ENCODE assay signal across 18 cellular contexts in the genomic region with DNA sequence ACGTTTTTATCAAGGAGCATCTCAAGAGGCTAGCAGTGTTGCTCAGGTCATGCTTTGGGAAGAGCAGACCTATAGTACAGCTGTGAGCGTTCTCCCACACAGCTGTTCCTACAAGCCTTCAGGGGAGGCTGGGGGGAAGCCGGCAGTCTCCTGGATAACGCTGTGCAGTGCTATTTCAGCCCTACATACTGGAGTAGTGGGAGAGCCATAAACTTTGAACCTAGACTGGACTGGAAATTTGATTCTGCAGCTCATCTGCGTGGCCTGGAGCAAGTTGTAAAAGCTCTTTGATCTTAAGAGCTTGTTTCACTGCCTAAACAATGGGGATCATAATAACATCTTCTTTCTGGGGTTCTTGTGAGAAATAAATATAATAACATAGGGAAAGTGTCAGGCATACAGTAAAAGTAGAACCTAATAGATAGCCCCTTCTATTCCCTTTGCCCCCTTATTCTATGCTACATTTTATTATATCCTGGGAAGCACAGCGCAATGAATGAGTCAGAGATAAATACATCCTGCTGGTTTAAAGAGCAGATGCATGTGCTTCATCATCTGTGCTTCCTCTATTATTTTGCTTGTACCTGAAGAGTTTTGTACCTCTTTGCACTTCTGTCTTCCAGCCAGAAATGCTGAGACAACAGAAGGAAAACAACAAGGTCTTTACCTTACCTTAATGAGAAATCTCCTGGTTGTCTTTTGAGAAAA. TPM values are rescaled to one million over a fixed set of nuclear protein-coding genes. Genes with fewer than 3 reads are reported as not detected.
DNase-seq lines count a peak whose midpoint lies in the region; ATAC-seq and TF ChIP-seq lines count a peak whose summit lies in the region.
"Had no signal": no experiment of that assay in that cellular context is flagged by ENCODE, and none has a peak within 500 bp of the region (broad histone marks: within the 10 kb centered on the region; RNA-seq: fewer than 3 reads in every experiment).

No MANE protein-coding gene starts in this region.

- DNase-seq in COLO668 (lab: John Stamatoyannopoulos, UW; ENCODE audit: unreplicated experiment) (peak; percentile 32), ELR (ENCODE audit: low read depth) (peak; percentile 52), RWPE1 (ENCODE audit: low spot score) (peak; percentile 8), H4 (ENCODE audit: low spot score) (no peak), Right ventricle myocardium inferior (ENCODE audit: missing footprints) (no peak)
- no peak for DNase-seq in activated CD8-positive, alpha-beta memory T cell treated with anti-CD3 and anti-CD28 coated beads for 24 hours
- no peak for DNase-seq in activated T-cell treated with anti-CD3 and anti-CD28 coated beads, Interleukin-2, amount 50 U/mL, for 4 hours
- DNase-seq: ACHN, Calu3, DMS79, KBM-7, NCI-H1436 treated with DMSO at 0.1 percent for 48 hours, NCI-H2081, NCI-H524 treated with DMSO at 0.1 percent for 48 hours, Peyer's patch had no signal

- no peaks in the 10 kb centered on the region for H3K4me1 Mint-ChIP-seq in activated T-cell treated with anti-CD3 and anti-CD28 coated beads, Interleukin-2, amount 50 U/mL, for 4 hours (ENCODE audit: low read depth)

- no peak for TF ChIP-seq CTCF in RWPE1 (conservative IDR thresholded peaks at IDR 0.05; ENCODE audit: low read depth)

- no peaks in the 10 kb centered on the region for H3K9me3 ChIP-seq in mesodermal cell (ENCODE audit: control insufficient read depth, low read length)
- H3K9me3 ChIP-seq: Peyer's patch, SJCRH30 had no signal

- no peak for ATAC-seq in Right ventricle myocardium inferior
- ATAC-seq in activated T-cell treated with anti-CD3 and anti-CD28 coated beads, Interleukin-2, amount 50 U/mL, for 4 hours: no peak

- no peaks in the 10 kb centered on the region for H3K36me3 ChIP-seq in mesodermal cell (ENCODE audit: control insufficient read depth, insufficient read depth, low read length)
- H3K36me3 ChIP-seq: Peyer's patch, SJCRH30 had no signal

- H3K27me3 Mint-ChIP-seq in activated T-cell treated with anti-CD3 and anti-CD28 coated beads, Interleukin-2, amount 50 U/mL, for 4 hours (ENCODE audit: low read depth): peaks cover 7% of the 10 kb centered on the region

- POLR2A ChIA-PET in RWPE1 (lab: Yijun Ruan, JAX; ENCODE audit: low non-redundant PET): no interaction called here

- intact Hi-C loops in Right ventricle myocardium inferior (cut with DNase I): no loop called here

- WGBS in mesodermal cell (ENCODE audit: insufficient coverage in 2 of 2), 2 experiments: 84 to 96% methylated on average over 3 to 5 of the region's 6 CpGs

- no peaks in the 10 kb centered on the region for H3K4me1 ChIP-seq in mesodermal cell (ENCODE audit: control insufficient read depth, insufficient read depth, low read length, poor library complexity, severe bottlenecking)
- H3K4me1 ChIP-seq: Peyer's patch, SJCRH30 had no signal

- no peaks in the 10 kb centered on the region for H3K36me3 Mint-ChIP-seq in activated T-cell treated with anti-CD3 and anti-CD28 coated beads, Interleukin-2, amount 50 U/mL, for 4 hours (ENCODE audit: insufficient read depth)

- no peak overlapping the region for H3K4me3 ChIP-seq in mesodermal cell (ENCODE audit: extremely low read depth, insufficient read depth, low read length, poor library complexity, severe bottlenecking)
- H3K4me3 ChIP-seq: Peyer's patch, SJCRH30 had no signal

- H3K4me3 Mint-ChIP-seq in activated T-cell treated with anti-CD3 and anti-CD28 coated beads, Interleukin-2, amount 50 U/mL, for 4 hours: no peak overlapping the region

- CTCF ChIA-PET in RWPE1 (lab: Yijun Ruan, JAX): no interaction called here

- H3K9me3 Mint-ChIP-seq in activated T-cell treated with anti-CD3 and anti-CD28 coated beads, Interleukin-2, amount 50 U/mL, for 4 hours: peaks cover 3% of the 10 kb centered on the region

- H3K27ac ChIP-seq in RWPE1: no peak overlapping the region
- H3K27ac ChIP-seq in mesodermal cell (ENCODE audit: low read depth, low read length, severe bottlenecking): peak overlapping the region; percentile 29
- H3K27ac ChIP-seq: Peyer's patch, SJCRH30 had no signal

RNA-seq across cellular contexts. Expression of a gene that starts 14.7 kb away (rescaled TPM):
- not detected for polyA plus RNA-seq in mesodermal cell (2013, experiment 1 of 2)
- not detected for polyA plus RNA-seq in mesodermal cell (2013, experiment 2 of 2)
- 0.19 TPM in 1 of 2 replicates, not detected in the other for total RNA-seq in H4 (2014; rRNA removed; shearing (Covaris generic))
- not detected for total RNA-seq in Right ventricle myocardium inferior
- total RNA-seq in activated T-cell treated with anti-CD3 and anti-CD28 coated beads, Interleukin-2, amount 50 U/mL, for 4 hours: not detected
- total RNA-seq: Calu3; Peyer's patch; SJCRH30; T-helper 2 cell treated with Interferon-gamma antibody and Interleukin-4, amounts not matched to agents 100 ng/mL and 5 ng/mL, for 36 hours had no signal

RNA-seq across cellular contexts. Expression of a gene that starts 51.2 kb away (rescaled TPM):
- 0.18 TPM for polyA plus RNA-seq in mesodermal cell (2013, experiment 1 of 2)
- 0.05 TPM for polyA plus RNA-seq in mesodermal cell (2013, experiment 2 of 2)
- total RNA-seq in H4 (2014; rRNA removed; shearing (Covaris generic)): not detected in 2 replicates
- total RNA-seq in Right ventricle myocardium inferior: 3.5 TPM
- total RNA-seq in activated T-cell treated with anti-CD3 and anti-CD28 coated beads, Interleukin-2, amount 50 U/mL, for 4 hours: not detected
- total RNA-seq: Peyer's patch; SJCRH30; T-helper 2 cell treated with Interferon-gamma antibody and Interleukin-4, amounts not matched to agents 100 ng/mL and 5 ng/mL, for 36 hours had no signal

RNA-seq across cellular contexts. Expression of a gene that starts 59.0 kb away (rescaled TPM):
- polyA plus RNA-seq in mesodermal cell (2013, experiment 1 of 2): 0.41 TPM
- not detected for polyA plus RNA-seq in mesodermal cell (2013, experiment 2 of 2)
- 142 and 146 TPM in 2 replicates for total RNA-seq in H4 (2014; rRNA removed; shearing (Covaris generic))
- not detected for total RNA-seq in Right ventricle myocardium inferior
- total RNA-seq in activated T-cell treated with anti-CD3 and anti-CD28 coated beads, Interleukin-2, amount 50 U/mL, for 4 hours: not detected
- total RNA-seq: Calu3; Peyer's patch; T-helper 2 cell treated with Interferon-gamma antibody and Interleukin-4, amounts not matched to agents 100 ng/mL and 5 ng/mL, for 36 hours had no signal

Comparison
In these comparisons a context has a peak if more than half of its experiments do, and no peak if none do; other contexts are left out.
1. DNase-seq: peak in COLO668 (single experiment), ELR (single experiment) and RWPE1 (single experiment); none in activated CD8-positive, alpha-beta memory T cell treated with anti-CD3 and anti-CD28 coated beads for 24 hours (single experiment), H4 (single experiment), Right ventricle myocardium inferior (single experiment) and activated T-cell treated with anti-CD3 and anti-CD28 coated beads, Interleukin-2, amount 50 U/mL, for 4 hours (single experiment).
2. RNA of a gene that starts 59.0 kb away (total RNA-seq): 142 to 146 TPM in H4; not detected in Right ventricle myocardium inferior (single experiment) and not detected in activated T-cell treated with anti-CD3 and anti-CD28 coated beads, Interleukin-2, amount 50 U/mL, for 4 hours; every median in the first group is over 100 times any median in the second.